In the genomic region with DNA sequence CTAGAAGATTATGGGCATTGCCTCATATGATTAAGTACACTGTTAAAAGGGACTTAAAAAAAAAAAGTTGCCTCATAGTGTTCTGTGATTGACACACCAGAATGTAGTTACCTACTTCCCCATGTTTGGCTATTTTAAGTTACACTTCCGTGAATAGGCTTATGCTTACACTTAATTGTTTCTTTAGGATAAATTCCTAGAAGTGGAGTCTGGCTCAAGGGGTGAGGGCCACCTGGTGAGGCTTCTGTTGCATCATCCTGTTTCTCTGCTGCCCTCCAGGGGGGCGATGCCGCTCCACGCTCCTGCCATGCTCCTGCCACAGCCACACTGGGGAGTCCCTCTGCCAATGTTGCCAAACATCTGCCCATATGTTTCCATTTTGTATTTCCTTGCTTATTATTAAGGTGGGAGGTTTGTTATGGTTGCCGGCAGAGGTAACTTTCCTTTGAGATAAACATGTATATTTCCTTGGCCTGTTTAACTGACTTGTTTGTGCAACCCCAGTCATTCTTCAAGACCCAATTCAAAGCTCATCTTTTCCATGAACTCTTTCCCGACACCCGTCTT, we compare ENCODE assay signal across 9 cellular contexts.
DNase-seq lines count a peak whose midpoint lies in the region; FAIRE-seq and TF ChIP-seq lines count a peak whose summit lies in the region.
"Had no signal": no experiment of that assay in that cellular context is flagged by ENCODE, and none has a peak within 500 bp of the region (broad histone marks: within the 10 kb centered on the region; RNA-seq: fewer than 3 reads in every experiment).

No MANE protein-coding gene starts in this region.

- DNase-seq in activated T-cell treated with anti-CD3 and anti-CD28 coated beads, Interleukin-2, amount 50 U/mL, for 24 hours: no peak
- DNase-seq in activated T-cell treated with anti-CD3 and anti-CD28 coated beads, Interleukin-2, amount 50 U/mL, for 1 hour: no peak
- DNase-seq in NOMO-1 treated with DMSO at 0.1 percent for 48 hours (lab: John Stamatoyannopoulos, UW; ENCODE audit: unreplicated experiment) (peak; percentile 90), H1 (ENCODE audit: low read depth in 1 of 2, low spot score in 2 of 2) (no peak), stomach (no peak), dorsolateral prefrontal cortex (no peak), germinal center (ENCODE audit: low spot score) (no peak), cortex of kidney (lab: John Stamatoyannopoulos, UW) (no peak)
- DNase-seq: heart right ventricle had no signal

- H4K20me1 ChIP-seq in H1 (replicated peaks in 1 of 2; ENCODE audit: control insufficient read depth in 1 of 2, insufficient read depth in 2 of 2, low read length in 2 of 2): peaks cover 0 to 3% of the 10 kb centered on the region in 2 experiments

- no peak overlapping the region for H3K56ac ChIP-seq in H1 (replicated peaks; ENCODE audit: insufficient read length, low read depth, low read length)

- no peak overlapping the region for H3K4ac ChIP-seq in H1 (replicated peaks; ENCODE audit: insufficient read length, low read depth, low read length)

- peak overlapping the region; percentile 47 for H4K5ac ChIP-seq in H1 (ENCODE audit: insufficient read length, low read depth, low read length)

- H2BK12ac ChIP-seq in H1 (ENCODE audit: low read depth, low read length): 0 out of 2 replicates have a peak overlapping the region, but pooled peaks have one; percentile 12

- H3K9me3 Mint-ChIP-seq in activated T-cell treated with anti-CD3 and anti-CD28 coated beads, Interleukin-2, amount 50 U/mL, for 24 hours: no peaks in the 10 kb centered on the region

- H3K9ac ChIP-seq in H1 (replicated peaks in 1 of 4; ENCODE audit: extremely low read depth in 1 of 4, low read depth in 3 of 4, low read length in 3 of 4): no peak overlapping the region

- H4K91ac ChIP-seq in H1 (replicated peaks; ENCODE audit: insufficient read length, low read length): peak overlapping the region; percentile 62

- 71% methylated on average over 7 of the region's 7 CpGs; no CpG with 5 or more reads in 1 of the 2 experiments for WGBS in H1 (ENCODE audit: extremely low coverage in 1 of 2, insufficient coverage in 1 of 2, insufficient read length in 1 of 2, insufficient replicate concordance in 2 of 2, low coverage in 1 of 2, low lambda C conversion rate in 2 of 2, missing lambda C conversion rate in 1 of 2), 2 experiments
- 75 to 81% (median 77%) methylated on average over 7 of the region's 7 CpGs for WGBS in stomach, 5 donors

- H3K4me1 ChIP-seq in H1 (replicated peaks in 1 of 4; ENCODE audit: control insufficient read depth in 3 of 4, insufficient read depth in 4 of 4, low read length in 3 of 4) (peaks cover 2 to 27% (median 17%) of the 10 kb centered on the region in 4 experiments), stomach (peaks cover 28 to 85% (median 43%) of the 10 kb centered on the region in 4 donors)

- H3K36me3 ChIP-seq in H1 (ENCODE audit: control insufficient read depth in 2 of 4, insufficient read depth in 4 of 4, low read length in 3 of 4): no peaks in the 10 kb centered on the region
- H3K36me3 ChIP-seq in stomach: no peaks in the 10 kb centered on the region
- H3K36me3 ChIP-seq: heart right ventricle had no signal

- TF ChIP-seq CTCF in H1 (IDR thresholded peaks at IDR 0.05; ENCODE audit: control extremely low read depth in 1 of 3, insufficient read depth in 1 of 3, low read depth in 1 of 3, low read length in 3 of 3) (no peak), stomach (IDR thresholded peaks at IDR 0.05) (no peak), dorsolateral prefrontal cortex (IDR thresholded peaks at IDR 0.05 in 54 of 56, conservative IDR thresholded peaks at IDR 0.05 in 2 of 56; ENCODE audit: low read depth in 1 of 56, partially characterized antibody in 56 of 56) (peak in 8 of 56 donors; percentile 4 to 19 (median 12))

- TF ChIP-seq RAD21 in H1 (IDR thresholded peaks at IDR 0.05 in 1 of 2, conservative IDR thresholded peaks at IDR 0.05 in 1 of 2; ENCODE audit: low read depth in 2 of 2, low read length in 2 of 2): no peak

- POLR2A ChIA-PET in H1 (lab: Charles Lee; ENCODE audit: partially characterized antibody): interaction anchor here (1.3 to 1.5 kb wide), 2 partner anchors 12 to 15 kb away, joined by 3 read pairs; no protein-coding TSS in a partner anchor

- TF ChIP-seq EP300 in H1 (IDR thresholded peaks at IDR 0.05; ENCODE audit: borderline replicate concordance in 1 of 2, low read depth in 2 of 2, low read length in 2 of 2) (no peak), stomach (IDR thresholded peaks at IDR 0.05) (no peak)

- H3K23me2 ChIP-seq in H1 (ENCODE audit: low read depth, low read length): no peaks in the 10 kb centered on the region

- H3K4me3 Mint-ChIP-seq in activated T-cell treated with anti-CD3 and anti-CD28 coated beads, Interleukin-2, amount 50 U/mL, for 24 hours: no peak overlapping the region

- H3K27me3 ChIP-seq in H1 (replicated peaks in 1 of 4; ENCODE audit: control insufficient read depth in 3 of 4, extremely low read depth in 1 of 4, insufficient read depth in 3 of 4, low read length in 3 of 4) (no peaks in the 10 kb centered on the region), stomach (no peaks in the 10 kb centered on the region), dorsolateral prefrontal cortex (no peaks in the 10 kb centered on the region)
- H3K27me3 ChIP-seq: heart right ventricle had no signal

- FAIRE-seq in H1 (lab: Jason Lieb, UNC): peak; percentile 19

- H3K27ac Mint-ChIP-seq in activated T-cell treated with anti-CD3 and anti-CD28 coated beads, Interleukin-2, amount 50 U/mL, for 24 hours: peak overlapping the region; percentile 34

- H2BK120ac ChIP-seq in H1 (replicated peaks; ENCODE audit: low read depth, low read length): no peak overlapping the region

- H2BK5ac ChIP-seq in H1 (ENCODE audit: low read depth, low read length): peak overlapping the region; percentile 15; the same call in 1 of the 2 replicates

- H2AFZ ChIP-seq in H1 (ENCODE audit: low read length): no peak overlapping the region

- H3K4me1 Mint-ChIP-seq in activated T-cell treated with anti-CD3 and anti-CD28 coated beads, Interleukin-2, amount 50 U/mL, for 24 hours (ENCODE audit: low read depth): peaks cover 63% of the 10 kb centered on the region

- H2BK20ac ChIP-seq in H1 (ENCODE audit: low read length): no peak overlapping the region

- no peak overlapping the region; the same call in 1 of the 2 replicates for H3K18ac ChIP-seq in H1 (ENCODE audit: extremely low read depth, low read length)

- no peak overlapping the region for H3K14ac ChIP-seq in H1 (ENCODE audit: insufficient read length)

- no peaks in the 10 kb centered on the region for H3K9me3 ChIP-seq in H1 (ENCODE audit: insufficient read depth in 2 of 2, low read depth in 1 of 2, low read length in 1 of 2)
- H3K9me3 ChIP-seq in stomach: no peaks in the 10 kb centered on the region
- H3K9me3 ChIP-seq: heart right ventricle had no signal

- peaks cover 10% of the 10 kb centered on the region; the same call in 1 of the 2 replicates for H3K79me1 ChIP-seq in H1 (ENCODE audit: low read depth, low read length)

- no peaks in the 10 kb centered on the region for H3K27me3 Mint-ChIP-seq in activated T-cell treated with anti-CD3 and anti-CD28 coated beads, Interleukin-2, amount 50 U/mL, for 24 hours

- intact Hi-C loops in stomach (cut with DNase I; ENCODE audit: low total_unique reads): no loop called here
- intact Hi-C loops in dorsolateral prefrontal cortex (cut with DNase I): no loop called here

- H3K79me2 ChIP-seq in H1 (ENCODE audit: control insufficient read depth in 1 of 2, insufficient read depth in 2 of 2, low read length in 2 of 2): peaks cover 0 to 69% of the 10 kb centered on the region in 2 experiments; a peak in 2 of 4 replicates

- H2AK5ac ChIP-seq in H1 (ENCODE audit: low read depth, low read length): no peak overlapping the region

- H2BK15ac ChIP-seq in H1 (ENCODE audit: low read length): no peak overlapping the region; the same call in 1 of the 2 replicates

- TF ChIP-seq POLR2A in H1 (IDR thresholded peaks at IDR 0.05; ENCODE audit: control extremely low read depth in 1 of 2, low read depth in 2 of 2, low read length in 2 of 2) (no peak), stomach (IDR thresholded peaks at IDR 0.05) (no peak)

- H4K8ac ChIP-seq in H1 (ENCODE audit: extremely low read depth, insufficient read depth, low read length): peak overlapping the region; percentile 26

- H3K23ac ChIP-seq in H1 (ENCODE audit: insufficient read length): no peak overlapping the region

- H3K27ac ChIP-seq in H1 (ENCODE audit: low read depth, low read length) (no peak overlapping the region), stomach (peak overlapping the region in 3 of 5 donors; percentile 69 to 83 (median 75)), dorsolateral prefrontal cortex (peak overlapping the region in 4 of 59 donors; percentile 2 to 87 (median 28))

- H3K4me3 ChIP-seq in H1 (ENCODE audit: extremely low read depth in 1 of 4, insufficient read depth in 2 of 4, low read depth in 3 of 4, low read length in 4 of 4): no peak overlapping the region
- no peak overlapping the region for H3K4me3 ChIP-seq in stomach
- H3K4me3 ChIP-seq in dorsolateral prefrontal cortex: no peak overlapping the region
- H3K4me3 ChIP-seq: heart right ventricle had no signal

- CTCF ChIA-PET in H1 (lab: Charles Lee; ENCODE audit: partially characterized antibody): interaction anchor here (0.7 to 1.5 kb wide), 4 partner anchors 9 to 73 kb away, joined by 3 to 4 read pairs (median 4); a partner anchor contains a TSS

- H3K36me3 Mint-ChIP-seq in activated T-cell treated with anti-CD3 and anti-CD28 coated beads, Interleukin-2, amount 50 U/mL, for 24 hours (ENCODE audit: low read depth): peaks cover 9% of the 10 kb centered on the region

- H3K4me2 ChIP-seq in H1 (ENCODE audit: insufficient read depth in 1 of 2, low read depth in 2 of 2, low read length in 2 of 2): no peak overlapping the region

TF ChIP-seq in H1, 55 proteins besides CTCF, POLR2A, EP300 and RAD21 (continues in another document):
- TF ChIP-seq HDAC6 (IDR thresholded peaks at IDR 0.05; ENCODE audit: low read depth, low read length) (no peak), SUZ12 (IDR thresholded peaks at IDR 0.05; ENCODE audit: low read length) (no peak), SP4 (IDR thresholded peaks at IDR 0.05; ENCODE audit: low read length) (no peak), ASH2L (IDR thresholded peaks at IDR 0.05; ENCODE audit: low read length) (no peak), EZH2 (IDR thresholded peaks at IDR 0.05; ENCODE audit: low read depth, low read length, severe bottlenecking) (no peak), BACH1 (IDR thresholded peaks at IDR 0.05; ENCODE audit: low read length) (no peak), TAF1 (IDR thresholded peaks at IDR 0.05; ENCODE audit: low read depth, low read length) (no peak), TAF7 (optimal IDR thresholded peaks at IDR 0.05; ENCODE audit: borderline replicate concordance, low read depth, low read length) (no peak), CEBPB (IDR thresholded peaks at IDR 0.05; ENCODE audit: low read depth, low read length) (peak; percentile 89), FOSL1 (IDR thresholded peaks at IDR 0.05; ENCODE audit: insufficient read depth, low read depth, low read length) (no peak), JUN (IDR thresholded peaks at IDR 0.05; ENCODE audit: low read depth, low read length) (0 out of 2 replicates have a peak, but pooled peaks have one; percentile 6)
